ENCODE assay signal across 2 cellular contexts in genomic region chr5:3122985-3123762, GRCh38.
TF ChIP-seq lines count a peak whose summit lies in the region.

No MANE protein-coding gene starts in this region.

TF ChIP-seq in GM23338, 12 proteins besides CTCF, POLR2A, EP300 and RAD21:
- TF ChIP-seq EZH2phosphoT487 (IDR thresholded peaks at IDR 0.05; ENCODE audit: unreplicated experiment) (no peak), ETS1 (IDR thresholded peaks at IDR 0.05) (no peak), JUNB (IDR thresholded peaks at IDR 0.05; ENCODE audit: unreplicated experiment) (no peak), CREB1 (CRISPR knock-in tag; IDR thresholded peaks at IDR 0.05; ENCODE audit: low read depth) (no peak), STAT1 (IDR thresholded peaks at IDR 0.05; ENCODE audit: unreplicated experiment) (no peak), ZNF462 (CRISPR knock-in tag; IDR thresholded peaks at IDR 0.05) (no peak), ZNF331 (CRISPR knock-in tag; IDR thresholded peaks at IDR 0.05; ENCODE audit: low read depth) (no peak), ZNF114 (CRISPR knock-in tag; IDR thresholded peaks at IDR 0.05) (no peak), POLR2AphosphoS5 (IDR thresholded peaks at IDR 0.05; ENCODE audit: low read depth) (no peak), NANOG (IDR thresholded peaks at IDR 0.05; ENCODE audit: borderline replicate concordance) (no peak), REST (IDR thresholded peaks at IDR 0.05; ENCODE audit: unreplicated experiment) (no peak), EZH2 (IDR thresholded peaks at IDR 0.05; ENCODE audit: low read depth, unreplicated experiment) (no peak)

TF ChIP-seq in H1, 55 proteins besides CTCF, POLR2A, EP300 and RAD21:
- no peak for TF ChIP-seq SAP30 (IDR thresholded peaks at IDR 0.05; ENCODE audit: insufficient read depth, insufficient replicate concordance, low read length)
- TF ChIP-seq EZH2 (IDR thresholded peaks at IDR 0.05; ENCODE audit: low read depth, low read length, severe bottlenecking), result no peak
- no peak for TF ChIP-seq SIN3A (conservative IDR thresholded peaks at IDR 0.05 in 1 of 2, IDR thresholded peaks at IDR 0.05 in 1 of 2; ENCODE audit: low read depth in 1 of 2, low read length in 2 of 2)
- TF ChIP-seq POLR2AphosphoS5 (IDR thresholded peaks at IDR 0.05; ENCODE audit: low read depth, low read length), result no peak
- no peak for TF ChIP-seq HDAC2 (IDR thresholded peaks at IDR 0.05; ENCODE audit: borderline replicate concordance in 1 of 2, low read depth in 2 of 2, low read length in 2 of 2)
- no peak for TF ChIP-seq POU5F1 (IDR thresholded peaks at IDR 0.05; ENCODE audit: low read depth, low read length)
- no peak for TF ChIP-seq TCF12 (IDR thresholded peaks at IDR 0.05; ENCODE audit: low read depth, low read length)
- no peak for TF ChIP-seq CHD7 (IDR thresholded peaks at IDR 0.05; ENCODE audit: insufficient replicate concordance, low read length)
- no peak for TF ChIP-seq ATF2 (IDR thresholded peaks at IDR 0.05; ENCODE audit: low read length)
- TF ChIP-seq SP1 (IDR thresholded peaks at IDR 0.05; ENCODE audit: low read depth, low read length), result 0 out of 2 replicates have a peak, but pooled peaks have one; percentile 22
- TF ChIP-seq YY1 (IDR thresholded peaks at IDR 0.05; ENCODE audit: low read depth, low read length), result 0 out of 2 replicates have a peak, but pooled peaks have one; percentile 10
- TF ChIP-seq CBX5 (IDR thresholded peaks at IDR 0.05; ENCODE audit: low read depth, low read length), result no peak
- TF ChIP-seq RXRA (IDR thresholded peaks at IDR 0.05; ENCODE audit: insufficient read depth, low read depth, low read length), result no peak
